ENCODE assay signal across 10 cellular contexts in the genomic region with DNA sequence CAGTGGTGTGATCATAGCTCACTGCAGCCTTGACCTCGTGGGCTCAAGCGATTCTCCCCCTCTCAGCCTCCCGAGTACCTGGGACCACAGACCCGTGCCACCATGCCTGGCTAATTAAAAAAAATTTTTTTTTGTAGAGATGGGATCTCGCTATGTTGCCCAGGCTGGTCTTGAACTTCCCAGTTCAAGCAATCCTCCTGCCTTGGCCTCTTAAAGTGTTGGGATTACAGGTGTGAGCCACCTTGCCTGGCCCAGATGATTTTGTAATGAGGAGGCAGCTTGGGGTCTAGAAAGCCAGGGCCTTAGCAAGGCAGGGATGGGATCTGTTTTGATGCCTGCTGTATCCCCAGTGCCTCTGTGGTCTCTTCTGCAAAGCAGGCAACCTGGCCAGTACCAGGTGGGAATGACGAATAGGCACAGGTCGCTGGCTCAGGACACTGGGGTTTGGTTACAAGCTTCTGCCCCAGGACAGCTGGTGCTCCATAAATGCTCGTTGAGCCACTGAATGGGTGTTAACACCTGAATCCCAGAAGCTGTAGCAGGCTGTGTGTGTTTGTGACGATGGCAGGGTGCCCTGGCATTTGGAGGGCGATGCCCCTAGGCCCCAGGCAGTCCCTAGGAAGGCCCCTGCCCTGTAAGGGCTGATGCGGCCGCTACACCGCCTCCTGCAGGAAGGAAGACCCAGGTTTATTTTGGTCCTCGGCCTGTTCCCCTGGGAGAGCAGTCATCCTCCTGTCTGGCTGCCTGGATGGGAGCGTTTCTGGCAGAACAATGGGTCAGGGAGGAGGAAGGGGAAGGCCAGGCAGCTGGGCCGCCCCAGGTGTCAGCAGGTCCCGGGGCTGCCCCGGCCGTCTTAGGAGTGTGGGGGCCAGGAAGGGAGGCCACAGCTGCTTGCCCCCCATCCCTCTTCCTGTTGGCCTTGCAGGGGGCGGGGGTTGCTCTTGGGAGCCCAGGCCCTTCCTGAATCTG. TPM values are rescaled to one million over a fixed set of nuclear protein-coding genes. Genes with fewer than 3 reads are reported as not detected.
A peak's percentile ranks its signal among the peaks of the same experiment; 100 is the strongest.
DNase-seq lines count a peak whose midpoint lies in the region; ATAC-seq and TF ChIP-seq lines count a peak whose summit lies in the region.
"Had no signal": no experiment of that assay in that cellular context is flagged by ENCODE, and none has a peak within 500 bp of the region (broad histone marks: within the 10 kb centered on the region; RNA-seq: fewer than 3 reads in every experiment).

No MANE protein-coding gene starts in this region.

- H3K79me1 ChIP-seq in H9 (ENCODE audit: insufficient read depth, low read depth, low read length, poor library complexity, severe bottlenecking), result no peaks in the 10 kb centered on the region

- CTCF ChIA-PET in CD4-positive, alpha-beta memory T cell (lab: Charles Lee; ENCODE audit: partially characterized antibody), result interaction anchor here (3.3 kb wide), 1 partner anchor 11 kb away, joined by 16 read pairs; no protein-coding TSS in a partner anchor

- H3K14ac ChIP-seq in H9 (ENCODE audit: insufficient read depth, low read length), result no peak overlapping the region; the same call in 1 of the 2 replicates

- no peaks in the 10 kb centered on the region for H4K20me1 ChIP-seq in H9 (ENCODE audit: control insufficient read depth, insufficient read depth, insufficient read length)

- H2BK12ac ChIP-seq in H9 (ENCODE audit: insufficient read length, low read depth, low read length), result no peak overlapping the region

- H3K4me3 ChIP-seq in stomach smooth muscle (ENCODE audit: low read length in 2 of 2) (peak overlapping the region in 1 of 2 donors; percentile 44), lower leg skin (ENCODE audit: low read depth, poor library complexity, severe bottlenecking) (no peak overlapping the region)
- no peak overlapping the region for H3K4me3 ChIP-seq in CD4-positive, alpha-beta memory T cell (ENCODE audit: low read length in 2 of 2)
- H3K4me3 ChIP-seq: coronary artery had no signal

- H3K4me1 ChIP-seq in H9 (ENCODE audit: insufficient read depth, low read length), result no peaks in the 10 kb centered on the region
- H3K4me1 ChIP-seq in stomach smooth muscle (ENCODE audit: control insufficient read depth, insufficient read depth, low read length), result peaks cover 40% of the 10 kb centered on the region
- no peaks in the 10 kb centered on the region for H3K4me1 ChIP-seq in CD4-positive, alpha-beta memory T cell (ENCODE audit: insufficient read depth, low read length)

- H2BK120ac ChIP-seq in H9 (ENCODE audit: low read depth, low read length, poor library complexity, severe bottlenecking), result no peak overlapping the region

- no peak overlapping the region for H3K4ac ChIP-seq in H9 (ENCODE audit: low read depth, low read length)

- no peaks in the 10 kb centered on the region for H3K9me3 ChIP-seq in H9 (ENCODE audit: control insufficient read depth, low read depth, low read length)
- H3K9me3 ChIP-seq in stomach smooth muscle (ENCODE audit: control insufficient read depth in 2 of 2, low read length in 2 of 2), result no peaks in the 10 kb centered on the region
- H3K9me3 ChIP-seq in CD4-positive, alpha-beta memory T cell (ENCODE audit: control insufficient read depth in 1 of 2, low read length in 2 of 2), result no peaks in the 10 kb centered on the region

- no peaks in the 10 kb centered on the region for H3K23me2 ChIP-seq in H9 (ENCODE audit: insufficient read length, low read depth, low read length, poor library complexity, severe bottlenecking)

- H3K23ac ChIP-seq in H9 (ENCODE audit: insufficient read length, low read depth, low read length), result no peak overlapping the region

- H3K27ac ChIP-seq in H9 (ENCODE audit: insufficient read length, low read depth, low read length) (no peak overlapping the region), layer of hippocampus (ENCODE audit: low read depth, low read length) (peak overlapping the region; percentile 10), stomach smooth muscle (ENCODE audit: low read length) (peak overlapping the region; percentile 99)
- no peak overlapping the region for H3K27ac ChIP-seq in CD4-positive, alpha-beta memory T cell (ENCODE audit: low read depth, low read length)
- H3K27ac ChIP-seq: coronary artery had no signal

- peak overlapping the region in 2 of 3 experiments; percentile 36 to 55; a peak in 1 of 7 replicates for H3K27ac Mint-ChIP-seq in H9
- H3K27ac Mint-ChIP-seq in CD4-positive, alpha-beta memory T cell, result peak overlapping the region in 1 of 7 donors; percentile 36
- H3K27ac Mint-ChIP-seq in stimulated activated effector memory CD8-positive, alpha-beta T cell treated with anti-CD3 and anti-CD28 coated beads, Interleukin-12 subunit alpha, Interleukin-12 subunit beta, amount 100 ng/mL, for 72 hours, result no peak overlapping the region

- no peaks in the 10 kb centered on the region for H3K9me3 Mint-ChIP-seq in H9
- H3K9me3 Mint-ChIP-seq in CD4-positive, alpha-beta memory T cell, result no peaks in the 10 kb centered on the region
- H3K9me3 Mint-ChIP-seq in stimulated activated effector memory CD8-positive, alpha-beta T cell treated with anti-CD3 and anti-CD28 coated beads, Interleukin-12 subunit alpha, Interleukin-12 subunit beta, amount 100 ng/mL, for 72 hours, result no peaks in the 10 kb centered on the region

- no peak overlapping the region for H4K8ac ChIP-seq in H9 (replicated peaks; ENCODE audit: insufficient read length, low read depth, low read length)

- H3K18ac ChIP-seq in H9 (ENCODE audit: insufficient read length, low read depth, low read length), result no peak overlapping the region

- H4K5ac ChIP-seq in H9 (ENCODE audit: insufficient read length, low read depth, low read length), result no peak overlapping the region

- TF ChIP-seq CTCF in H9 (conservative IDR thresholded peaks at IDR 0.05) (peak; percentile 48), lower leg skin (IDR thresholded peaks at IDR 0.05) (no peak)

- intact Hi-C loops in CD4-positive, alpha-beta memory T cell (cut with micrococcal nuclease), result no loop called here
- intact Hi-C loops in lower leg skin (cut with DNase I; ENCODE audit: low total_unique reads), result no loop called here

- H4K91ac ChIP-seq in H9 (ENCODE audit: insufficient read length, low read depth, low read length), result no peak overlapping the region

- no peak overlapping the region for H2AK5ac ChIP-seq in H9 (ENCODE audit: insufficient read length, low read length)

- H3K56ac ChIP-seq in H9 (ENCODE audit: insufficient read length, low read depth, low read length), result no peak overlapping the region

- no peak overlapping the region for H3K4me2 ChIP-seq in H9 (ENCODE audit: insufficient read depth, insufficient read length, low read length)

- no peaks in the 10 kb centered on the region for H3K79me2 ChIP-seq in H9 (ENCODE audit: insufficient read depth, low read length)

- H2BK20ac ChIP-seq in H9 (ENCODE audit: low read depth, low read length, poor library complexity, severe bottlenecking), result no peak overlapping the region

- H3K36me3 Mint-ChIP-seq in H9 (ENCODE audit: insufficient read depth in 1 of 3, low read depth in 3 of 3), result peaks cover 0 to 6% (median 3%) of the 10 kb centered on the region in 3 experiments; a peak in 4 of 7 replicates
- peaks cover 0 to 16% of the 10 kb centered on the region in 2 donors for H3K36me3 Mint-ChIP-seq in CD4-positive, alpha-beta memory T cell
- H3K36me3 Mint-ChIP-seq in stimulated activated effector memory CD8-positive, alpha-beta T cell treated with anti-CD3 and anti-CD28 coated beads, Interleukin-12 subunit alpha, Interleukin-12 subunit beta, amount 100 ng/mL, for 72 hours, result peaks cover 39% of the 10 kb centered on the region

- H2AFZ ChIP-seq in H9 (ENCODE audit: low read length), result no peak overlapping the region

- peaks cover 0 to 12% of the 10 kb centered on the region in 2 donors for H3K36me3 ChIP-seq in stomach smooth muscle (ENCODE audit: control insufficient read depth in 2 of 2, insufficient read depth in 2 of 2, low read length in 2 of 2)
- H3K36me3 ChIP-seq in CD4-positive, alpha-beta memory T cell (ENCODE audit: insufficient read depth, low read length), result no peaks in the 10 kb centered on the region

- POLR2A ChIA-PET in CD4-positive, alpha-beta memory T cell (lab: Charles Lee; ENCODE audit: partially characterized antibody), result no interaction called here

- no peak overlapping the region for H2BK5ac ChIP-seq in H9 (ENCODE audit: insufficient read length, low read length)

- H2BK15ac ChIP-seq in H9 (ENCODE audit: low read depth, low read length), result no peak overlapping the region

- H3T11ph ChIP-seq in H9 (ENCODE audit: low read length), result no peak overlapping the region

- no CpG with 5 or more reads among the region's 20 CpGs for WGBS in H9 (ENCODE audit: extremely low coverage, insufficient read length, low lambda C conversion rate)
- 70 to 73% methylated on average over 19 to 20 of the region's 20 CpGs for WGBS in lower leg skin, 2 donors

- peaks cover 0 to 15% of the 10 kb centered on the region in 2 experiments; a peak in 2 of 4 replicates for H3K4me1 Mint-ChIP-seq in H9
- peaks cover 0 to 11% (median 3%) of the 10 kb centered on the region in 4 donors for H3K4me1 Mint-ChIP-seq in CD4-positive, alpha-beta memory T cell
- H3K4me1 Mint-ChIP-seq in stimulated activated effector memory CD8-positive, alpha-beta T cell treated with anti-CD3 and anti-CD28 coated beads, Interleukin-12 subunit alpha, Interleukin-12 subunit beta, amount 100 ng/mL, for 72 hours, result peaks cover 5% of the 10 kb centered on the region

- H3K4me3 Mint-ChIP-seq in H9, result no peak overlapping the region
- no peak overlapping the region for H3K4me3 Mint-ChIP-seq in CD4-positive, alpha-beta memory T cell
- no peak overlapping the region for H3K4me3 Mint-ChIP-seq in stimulated activated effector memory CD8-positive, alpha-beta T cell treated with anti-CD3 and anti-CD28 coated beads, Interleukin-12 subunit alpha, Interleukin-12 subunit beta, amount 100 ng/mL, for 72 hours

- H3K9ac ChIP-seq in H9 (ENCODE audit: extremely low read depth, insufficient read length, low read length) (no peak overlapping the region), stomach smooth muscle (ENCODE audit: low read length in 2 of 2) (peak overlapping the region; percentile 63 to 80)

- DNase-seq in H9 (peak; percentile 74), cerebellum (ENCODE audit: low spot score) (peak; percentile 38), retina (no peak), lower leg skin (ENCODE audit: low spot score in 2 of 2) (no peak)
- no peak for DNase-seq in CD4-positive, alpha-beta memory T cell
- no peak for DNase-seq in stimulated activated effector memory CD8-positive, alpha-beta T cell treated with anti-CD3 and anti-CD28 coated beads, Interleukin-12 subunit alpha, Interleukin-12 subunit beta, amount 100 ng/mL, for 72 hours (ENCODE audit: low spot score in 2 of 2)
- DNase-seq: DMS79 had no signal

- H3K27me3 ChIP-seq in H9 (ENCODE audit: insufficient read depth, low read length) (no peaks in the 10 kb centered on the region), layer of hippocampus (ENCODE audit: control insufficient read depth, insufficient read depth, low read length) (no peaks in the 10 kb centered on the region), stomach smooth muscle (ENCODE audit: control insufficient read depth in 1 of 2, insufficient read depth in 2 of 2, low read length in 2 of 2) (no peaks in the 10 kb centered on the region)
- H3K27me3 ChIP-seq in CD4-positive, alpha-beta memory T cell (ENCODE audit: insufficient read depth, low read length), result no peaks in the 10 kb centered on the region

- no peak for TF ChIP-seq POLR2A in lower leg skin (IDR thresholded peaks at IDR 0.05)

- H3K27me3 Mint-ChIP-seq in H9 (ENCODE audit: low read depth), result no peaks in the 10 kb centered on the region
- H3K27me3 Mint-ChIP-seq in CD4-positive, alpha-beta memory T cell, result no peaks in the 10 kb centered on the region

- ATAC-seq in stimulated activated effector memory CD8-positive, alpha-beta T cell treated with anti-CD3 and anti-CD28 coated beads, Interleukin-12 subunit alpha, Interleukin-12 subunit beta, amount 100 ng/mL, for 72 hours, result no peak

RNA-seq across cellular contexts. Expression of a gene that starts 8.6 kb away (rescaled TPM):
- total RNA-seq in H9 (2021) (3.5 and 4.2 TPM in 2 replicates), cerebellum (4.4 TPM), lower leg skin (10 to 100 TPM in 1 of 4 donors, 1 to 10 TPM in 3; 3.1 to 11.6 (median 7.0) TPM)
- 10 to 100 TPM; 16.2 to 17.2 TPM for total RNA-seq in CD4-positive, alpha-beta memory T cell
- polyA plus RNA-seq in CD4-positive, alpha-beta memory T cell, result 10 to 100 TPM in 1 of 2 donors, 1 to 10 TPM in 1; 3.7 to 11.1 TPM

RNA-seq across cellular contexts. Expression of a gene that starts 22.2 kb away (rescaled TPM):
- 43.4 and 47.0 TPM in 2 replicates for total RNA-seq in H9 (2021)
- total RNA-seq in cerebellum, result 26.2 TPM
- total RNA-seq in CD4-positive, alpha-beta memory T cell, result 10 to 100 TPM; 43.0 to 46.4 TPM
- polyA plus RNA-seq in CD4-positive, alpha-beta memory T cell, result 100 to 1,000 TPM; 128 to 199 TPM
- total RNA-seq in lower leg skin, result 10 to 100 TPM; 25.9 to 56.0 (median 29.6) TPM

Comparison
In these comparisons a context has a peak if more than half of its experiments do, and no peak if none do; other contexts are left out.
1. DNase-seq: peak in H9 (single experiment) and cerebellum (single experiment); none in CD4-positive, alpha-beta memory T cell (0 of 5), retina (single experiment), lower leg skin (0 of 2) and stimulated activated effector memory CD8-positive, alpha-beta T cell treated with anti-CD3 and anti-CD28 coated beads, Interleukin-12 subunit alpha, Interleukin-12 subunit beta, amount 100 ng/mL, for 72 hours (0 of 2).
2. H3K27ac ChIP-seq: peak in layer of hippocampus (single experiment) and stomach smooth muscle (single experiment); none in H9 (single experiment) and CD4-positive, alpha-beta memory T cell (single experiment).